ENCODE assay signal across 9 cellular contexts in genomic region chr2:199456383-199457146, GRCh38. TPM values are rescaled to one million over a fixed set of nuclear protein-coding genes. Genes with fewer than 3 reads are reported as not detected.
A peak's percentile ranks its signal among the peaks of the same experiment; 100 is the strongest.
DNase-seq lines count a peak whose midpoint lies in the region; ATAC-seq lines count a peak whose summit lies in the region.
"Had no signal": no experiment of that assay in that cellular context is flagged by ENCODE, and none has a peak within 500 bp of the region (broad histone marks: within the 10 kb centered on the region; RNA-seq: fewer than 3 reads in every experiment).

No MANE protein-coding gene starts in this region.

- no peaks in the 10 kb centered on the region for H3K27me3 ChIP-seq in SJSA1 (replicated peaks)
- H3K27me3 ChIP-seq in skeletal muscle tissue (ENCODE audit: control insufficient read depth in 3 of 3, insufficient read depth in 3 of 3, low read length in 3 of 3), result peaks cover 30 to 48% (median 48%) of the 10 kb centered on the region in 3 donors

- H3K27ac ChIP-seq in SJSA1 (peak overlapping the region; percentile 69), skeletal muscle tissue (ENCODE audit: low read depth, low read length) (no peak overlapping the region)
- H3K27ac ChIP-seq: VCaP had no signal

- H3K36me3 ChIP-seq in SJSA1, result peaks cover 19% of the 10 kb centered on the region
- H3K36me3 ChIP-seq in skeletal muscle tissue (ENCODE audit: control insufficient read depth in 3 of 3, insufficient read depth in 3 of 3, low read length in 3 of 3), result no peaks in the 10 kb centered on the region

- DNase-seq in NCI-H1694 treated with DMSO at 0.1 percent for 48 hours (lab: John Stamatoyannopoulos, UW), result peak; percentile 34
- DNase-seq in NCI-H1694 (lab: John Stamatoyannopoulos, UW), result no peak
- DNase-seq in SJSA1 (ENCODE audit: low read depth in 1 of 2, low spot score in 2 of 2), result peak in 1 of 2 experiments; percentile 47
- peak; percentile 46 for DNase-seq in glomerular visceral epithelial cell (ENCODE audit: extremely low spot score)
- DNase-seq in stimulated activated CD4-positive, alpha-beta T cell treated with anti-CD3 and anti-CD28 coated beads, Interleukin-4, amount 100 ng/mL, for 4 hours, result no peak

- peak overlapping the region; percentile 80 for H3K4me3 ChIP-seq in SJSA1
- peak overlapping the region; percentile 60 to 65 (median 62) for H3K4me3 ChIP-seq in skeletal muscle tissue (ENCODE audit: low read length in 3 of 3)

- H3K4me1 ChIP-seq in SJSA1 (replicated peaks) (peaks cover 18% of the 10 kb centered on the region), skeletal muscle tissue (ENCODE audit: control insufficient read depth in 3 of 3, insufficient read depth in 3 of 3, low read length in 3 of 3) (peaks cover 18 to 36% (median 20%) of the 10 kb centered on the region in 3 donors)

- H3K9me3 ChIP-seq in SJSA1 (replicated peaks) (no peaks in the 10 kb centered on the region), skeletal muscle tissue (ENCODE audit: control insufficient read depth in 3 of 3, low read length in 3 of 3) (no peaks in the 10 kb centered on the region)

- peak overlapping the region in 2 of 3 donors; percentile 27 to 66 for H3K9ac ChIP-seq in skeletal muscle tissue (ENCODE audit: low read depth in 1 of 3, low read length in 3 of 3)

- ATAC-seq in GM18520 (IDR thresholded peaks at IDR 0.05; ENCODE audit: unreplicated experiment) (no peak), HG02610 (IDR thresholded peaks at IDR 0.05; ENCODE audit: unreplicated experiment) (no peak)

RNA-seq across cellular contexts. Expression of gene SATB2, which starts 1.2 kb away (rescaled TPM):
- 4.9 and 11.0 TPM in 2 replicates for total RNA-seq in SJSA1 (2014; rRNA removed; shearing (Covaris generic))
- 3.7 TPM for total RNA-seq in skeletal muscle tissue

Comparison
In these comparisons a context has a peak if more than half of its experiments do, and no peak if none do; other contexts are left out.
1. DNase-seq: peak in NCI-H1694 treated with DMSO at 0.1 percent for 48 hours (single experiment) and glomerular visceral epithelial cell (single experiment); none in NCI-H1694 (single experiment) and stimulated activated CD4-positive, alpha-beta T cell treated with anti-CD3 and anti-CD28 coated beads, Interleukin-4, amount 100 ng/mL, for 4 hours (0 of 2).